ENCODE assay signal across 1 cellular context in genomic region chr20:46363874-46364669, GRCh38.
TF ChIP-seq lines count a peak whose summit lies in the region.

No MANE protein-coding gene starts in this region.

TF ChIP-seq in K562, 482 proteins besides CTCF, POLR2A, EP300 and RAD21 (continued from another document and continues in another):
- TF ChIP-seq, protein P1, sequence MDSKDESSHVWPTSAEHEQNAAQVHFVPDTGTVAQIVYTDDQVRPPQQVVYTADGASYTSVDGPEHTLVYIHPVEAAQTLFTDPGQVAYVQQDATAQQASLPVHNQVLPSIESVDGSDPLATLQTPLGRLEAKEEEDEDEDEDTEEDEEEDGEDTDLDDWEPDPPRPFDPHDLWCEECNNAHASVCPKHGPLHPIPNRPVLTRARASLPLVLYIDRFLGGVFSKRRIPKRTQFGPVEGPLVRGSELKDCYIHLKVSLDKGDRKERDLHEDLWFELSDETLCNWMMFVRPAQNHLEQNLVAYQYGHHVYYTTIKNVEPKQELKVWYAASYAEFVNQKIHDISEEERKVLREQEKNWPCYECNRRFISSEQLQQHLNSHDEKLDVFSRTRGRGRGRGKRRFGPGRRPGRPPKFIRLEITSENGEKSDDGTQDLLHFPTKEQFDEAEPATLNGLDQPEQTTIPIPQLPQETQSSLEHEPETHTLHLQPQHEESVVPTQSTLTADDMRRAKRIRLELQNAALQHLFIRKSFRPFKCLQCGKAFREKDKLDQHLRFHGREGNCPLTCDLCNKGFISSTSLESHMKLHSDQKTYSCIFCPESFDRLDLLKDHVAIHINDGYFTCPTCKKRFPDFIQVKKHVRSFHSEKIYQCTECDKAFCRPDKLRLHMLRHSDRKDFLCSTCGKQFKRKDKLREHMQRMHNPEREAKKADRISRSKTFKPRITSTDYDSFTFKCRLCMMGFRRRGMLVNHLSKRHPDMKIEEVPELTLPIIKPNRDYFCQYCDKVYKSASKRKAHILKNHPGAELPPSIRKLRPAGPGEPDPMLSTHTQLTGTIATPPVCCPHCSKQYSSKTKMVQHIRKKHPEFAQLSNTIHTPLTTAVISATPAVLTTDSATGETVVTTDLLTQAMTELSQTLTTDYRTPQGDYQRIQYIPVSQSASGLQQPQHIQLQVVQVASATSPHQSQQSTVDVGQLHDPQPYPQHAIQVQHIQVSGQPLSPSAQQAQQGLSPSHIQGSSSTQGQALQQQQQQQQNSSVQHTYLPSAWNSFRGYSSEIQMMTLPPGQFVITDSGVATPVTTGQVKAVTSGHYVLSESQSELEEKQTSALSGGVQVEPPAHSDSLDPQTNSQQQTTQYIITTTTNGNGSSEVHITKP (IDR thresholded peaks at IDR 0.05; ENCODE audit: partially characterized antibody) = no peak
- TF ChIP-seq ETV5 (CRISPR knock-in tag; IDR thresholded peaks at IDR 0.05; ENCODE audit: low read depth) (peak; percentile 80), NCOR1 (IDR thresholded peaks at IDR 0.05) (no peak), CHD2 (IDR thresholded peaks at IDR 0.05; ENCODE audit: low read depth, low read length) (no peak), MYBL2 (IDR thresholded peaks at IDR 0.05; ENCODE audit: low read depth) (no peak), MYBL2 (CRISPR knock-in tag; IDR thresholded peaks at IDR 0.05; ENCODE audit: borderline replicate concordance) (no peak), CXXC5 (CRISPR knock-in tag; IDR thresholded peaks at IDR 0.05) (peak; percentile 60), SETDB1 (IDR thresholded peaks at IDR 0.05; ENCODE audit: low read length) (no peak), HCFC1 (IDR thresholded peaks at IDR 0.05; ENCODE audit: low read depth, low read length) (peak; percentile 57), TCFL5 (CRISPR knock-in tag; conservative IDR thresholded peaks at IDR 0.05) (no peak), KAT8 (IDR thresholded peaks at IDR 0.05; ENCODE audit: low read depth) (no peak), SMARCA5 (IDR thresholded peaks at IDR 0.05) (no peak), ZNF239 (CRISPR knock-in tag; IDR thresholded peaks at IDR 0.05) (no peak), ZNF57 (CRISPR knock-in tag; IDR thresholded peaks at IDR 0.05) (no peak), ZNF707 (CRISPR knock-in tag; conservative IDR thresholded peaks at IDR 0.05) (no peak), BCOR (IDR thresholded peaks at IDR 0.05) (no peak), PURB (CRISPR knock-in tag; IDR thresholded peaks at IDR 0.05; ENCODE audit: low read depth) (no peak)
- TF ChIP-seq, protein P2, sequence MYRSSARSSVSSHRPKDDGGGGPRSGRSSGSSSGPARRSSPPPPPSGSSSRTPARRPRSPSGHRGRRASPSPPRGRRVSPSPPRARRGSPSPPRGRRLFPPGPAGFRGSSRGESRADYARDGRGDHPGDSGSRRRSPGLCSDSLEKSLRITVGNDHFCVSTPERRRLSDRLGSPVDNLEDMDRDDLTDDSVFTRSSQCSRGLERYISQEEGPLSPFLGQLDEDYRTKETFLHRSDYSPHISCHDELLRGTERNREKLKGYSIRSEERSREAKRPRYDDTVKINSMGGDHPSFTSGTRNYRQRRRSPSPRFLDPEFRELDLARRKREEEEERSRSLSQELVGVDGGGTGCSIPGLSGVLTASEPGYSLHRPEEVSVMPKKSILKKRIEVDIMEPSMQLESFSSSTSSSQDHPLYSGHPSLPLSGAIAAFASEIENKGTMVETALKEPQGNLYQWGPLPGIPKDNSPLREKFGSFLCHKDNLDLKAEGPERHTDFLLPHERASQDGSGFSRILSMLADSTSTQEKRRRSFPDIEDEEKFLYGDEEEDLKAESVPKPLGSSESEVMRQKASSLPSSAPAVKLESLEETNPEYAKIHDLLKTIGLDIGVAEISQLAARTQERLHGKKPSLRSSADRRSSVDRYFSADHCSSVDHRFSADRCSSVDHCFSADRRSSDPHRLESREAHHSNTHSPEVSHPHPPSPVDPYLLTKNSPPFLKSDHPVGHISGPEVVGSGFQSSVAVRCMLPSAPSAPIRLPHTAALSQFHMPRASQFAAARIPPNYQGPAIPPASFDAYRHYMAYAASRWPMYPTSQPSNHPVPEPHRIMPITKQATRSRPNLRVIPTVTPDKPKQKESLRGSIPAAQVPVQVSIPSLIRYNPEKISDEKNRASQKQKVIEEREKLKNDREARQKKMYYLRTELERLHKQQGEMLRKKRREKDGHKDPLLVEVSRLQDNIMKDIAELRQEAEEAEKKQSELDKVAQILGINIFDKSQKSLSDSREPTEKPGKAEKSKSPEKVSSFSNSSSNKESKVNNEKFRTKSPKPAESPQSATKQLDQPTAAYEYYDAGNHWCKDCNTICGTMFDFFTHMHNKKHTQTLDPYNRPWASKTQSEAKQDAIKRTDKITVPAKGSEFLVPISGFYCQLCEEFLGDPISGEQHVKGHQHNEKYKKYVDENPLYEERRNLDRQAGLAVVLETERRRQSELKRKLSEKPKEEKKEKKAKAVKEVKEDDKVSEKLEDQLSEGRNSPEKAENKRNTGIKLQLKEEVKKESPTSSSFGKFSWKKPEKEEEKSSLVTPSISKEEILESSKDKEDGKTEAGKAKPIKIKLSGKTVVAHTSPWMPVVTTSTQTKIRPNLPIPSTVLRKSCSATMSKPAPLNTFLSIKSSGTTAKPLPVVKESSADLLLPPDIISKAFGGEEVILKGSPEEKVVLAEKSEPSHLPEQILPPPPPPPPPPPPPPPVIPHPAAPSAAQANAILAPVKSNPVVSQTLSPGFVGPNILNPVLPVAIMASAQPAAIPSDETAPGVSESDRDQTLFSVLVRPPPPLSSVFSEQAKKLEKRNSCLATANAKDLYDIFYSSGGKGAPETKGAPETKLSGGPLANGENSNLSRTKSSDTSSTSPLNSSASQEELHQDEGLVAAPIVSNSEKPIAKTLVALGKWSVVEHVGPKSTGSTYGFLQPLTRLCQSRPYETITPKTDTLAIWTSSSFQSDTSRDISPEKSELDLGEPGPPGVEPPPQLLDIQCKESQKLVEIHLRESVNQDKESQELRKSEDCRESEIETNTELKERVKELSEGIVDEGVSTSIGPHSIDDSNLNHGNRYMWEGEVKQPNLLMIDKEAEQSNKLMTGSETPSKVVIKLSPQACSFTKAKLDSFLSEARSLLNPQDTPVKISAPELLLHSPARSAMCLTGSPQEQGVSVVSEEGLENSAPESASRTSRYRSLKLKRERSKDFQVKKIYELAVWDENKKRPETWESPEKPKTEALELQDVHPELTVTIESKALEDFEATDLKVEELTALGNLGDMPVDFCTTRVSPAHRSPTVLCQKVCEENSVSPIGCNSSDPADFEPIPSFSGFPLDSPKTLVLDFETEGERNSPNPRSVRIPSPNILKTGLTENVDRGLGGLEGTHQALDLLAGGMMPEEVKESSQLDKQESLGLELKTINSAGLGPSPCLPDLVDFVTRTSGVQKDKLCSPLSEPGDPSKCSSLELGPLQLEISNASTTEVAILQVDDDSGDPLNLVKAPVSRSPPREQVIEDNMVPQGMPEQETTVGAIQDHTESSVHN (IDR thresholded peaks at IDR 0.05; ENCODE audit: borderline replicate concordance in 1 of 2, low read depth in 1 of 2) = no peak
- TF ChIP-seq, protein P3, sequence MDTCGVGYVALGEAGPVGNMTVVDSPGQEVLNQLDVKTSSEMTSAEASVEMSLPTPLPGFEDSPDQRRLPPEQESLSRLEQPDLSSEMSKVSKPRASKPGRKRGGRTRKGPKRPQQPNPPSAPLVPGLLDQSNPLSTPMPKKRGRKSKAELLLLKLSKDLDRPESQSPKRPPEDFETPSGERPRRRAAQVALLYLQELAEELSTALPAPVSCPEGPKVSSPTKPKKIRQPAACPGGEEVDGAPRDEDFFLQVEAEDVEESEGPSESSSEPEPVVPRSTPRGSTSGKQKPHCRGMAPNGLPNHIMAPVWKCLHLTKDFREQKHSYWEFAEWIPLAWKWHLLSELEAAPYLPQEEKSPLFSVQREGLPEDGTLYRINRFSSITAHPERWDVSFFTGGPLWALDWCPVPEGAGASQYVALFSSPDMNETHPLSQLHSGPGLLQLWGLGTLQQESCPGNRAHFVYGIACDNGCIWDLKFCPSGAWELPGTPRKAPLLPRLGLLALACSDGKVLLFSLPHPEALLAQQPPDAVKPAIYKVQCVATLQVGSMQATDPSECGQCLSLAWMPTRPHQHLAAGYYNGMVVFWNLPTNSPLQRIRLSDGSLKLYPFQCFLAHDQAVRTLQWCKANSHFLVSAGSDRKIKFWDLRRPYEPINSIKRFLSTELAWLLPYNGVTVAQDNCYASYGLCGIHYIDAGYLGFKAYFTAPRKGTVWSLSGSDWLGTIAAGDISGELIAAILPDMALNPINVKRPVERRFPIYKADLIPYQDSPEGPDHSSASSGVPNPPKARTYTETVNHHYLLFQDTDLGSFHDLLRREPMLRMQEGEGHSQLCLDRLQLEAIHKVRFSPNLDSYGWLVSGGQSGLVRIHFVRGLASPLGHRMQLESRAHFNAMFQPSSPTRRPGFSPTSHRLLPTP (IDR thresholded peaks at IDR 0.05; ENCODE audit: borderline replicate concordance, extremely low read depth, insufficient read length) = no peak
- TF ChIP-seq, protein P4, sequence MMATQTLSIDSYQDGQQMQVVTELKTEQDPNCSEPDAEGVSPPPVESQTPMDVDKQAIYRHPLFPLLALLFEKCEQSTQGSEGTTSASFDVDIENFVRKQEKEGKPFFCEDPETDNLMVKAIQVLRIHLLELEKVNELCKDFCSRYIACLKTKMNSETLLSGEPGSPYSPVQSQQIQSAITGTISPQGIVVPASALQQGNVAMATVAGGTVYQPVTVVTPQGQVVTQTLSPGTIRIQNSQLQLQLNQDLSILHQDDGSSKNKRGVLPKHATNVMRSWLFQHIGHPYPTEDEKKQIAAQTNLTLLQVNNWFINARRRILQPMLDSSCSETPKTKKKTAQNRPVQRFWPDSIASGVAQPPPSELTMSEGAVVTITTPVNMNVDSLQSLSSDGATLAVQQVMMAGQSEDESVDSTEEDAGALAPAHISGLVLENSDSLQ (IDR thresholded peaks at IDR 0.05) = peak; percentile 67
- TF ChIP-seq, protein P5, sequence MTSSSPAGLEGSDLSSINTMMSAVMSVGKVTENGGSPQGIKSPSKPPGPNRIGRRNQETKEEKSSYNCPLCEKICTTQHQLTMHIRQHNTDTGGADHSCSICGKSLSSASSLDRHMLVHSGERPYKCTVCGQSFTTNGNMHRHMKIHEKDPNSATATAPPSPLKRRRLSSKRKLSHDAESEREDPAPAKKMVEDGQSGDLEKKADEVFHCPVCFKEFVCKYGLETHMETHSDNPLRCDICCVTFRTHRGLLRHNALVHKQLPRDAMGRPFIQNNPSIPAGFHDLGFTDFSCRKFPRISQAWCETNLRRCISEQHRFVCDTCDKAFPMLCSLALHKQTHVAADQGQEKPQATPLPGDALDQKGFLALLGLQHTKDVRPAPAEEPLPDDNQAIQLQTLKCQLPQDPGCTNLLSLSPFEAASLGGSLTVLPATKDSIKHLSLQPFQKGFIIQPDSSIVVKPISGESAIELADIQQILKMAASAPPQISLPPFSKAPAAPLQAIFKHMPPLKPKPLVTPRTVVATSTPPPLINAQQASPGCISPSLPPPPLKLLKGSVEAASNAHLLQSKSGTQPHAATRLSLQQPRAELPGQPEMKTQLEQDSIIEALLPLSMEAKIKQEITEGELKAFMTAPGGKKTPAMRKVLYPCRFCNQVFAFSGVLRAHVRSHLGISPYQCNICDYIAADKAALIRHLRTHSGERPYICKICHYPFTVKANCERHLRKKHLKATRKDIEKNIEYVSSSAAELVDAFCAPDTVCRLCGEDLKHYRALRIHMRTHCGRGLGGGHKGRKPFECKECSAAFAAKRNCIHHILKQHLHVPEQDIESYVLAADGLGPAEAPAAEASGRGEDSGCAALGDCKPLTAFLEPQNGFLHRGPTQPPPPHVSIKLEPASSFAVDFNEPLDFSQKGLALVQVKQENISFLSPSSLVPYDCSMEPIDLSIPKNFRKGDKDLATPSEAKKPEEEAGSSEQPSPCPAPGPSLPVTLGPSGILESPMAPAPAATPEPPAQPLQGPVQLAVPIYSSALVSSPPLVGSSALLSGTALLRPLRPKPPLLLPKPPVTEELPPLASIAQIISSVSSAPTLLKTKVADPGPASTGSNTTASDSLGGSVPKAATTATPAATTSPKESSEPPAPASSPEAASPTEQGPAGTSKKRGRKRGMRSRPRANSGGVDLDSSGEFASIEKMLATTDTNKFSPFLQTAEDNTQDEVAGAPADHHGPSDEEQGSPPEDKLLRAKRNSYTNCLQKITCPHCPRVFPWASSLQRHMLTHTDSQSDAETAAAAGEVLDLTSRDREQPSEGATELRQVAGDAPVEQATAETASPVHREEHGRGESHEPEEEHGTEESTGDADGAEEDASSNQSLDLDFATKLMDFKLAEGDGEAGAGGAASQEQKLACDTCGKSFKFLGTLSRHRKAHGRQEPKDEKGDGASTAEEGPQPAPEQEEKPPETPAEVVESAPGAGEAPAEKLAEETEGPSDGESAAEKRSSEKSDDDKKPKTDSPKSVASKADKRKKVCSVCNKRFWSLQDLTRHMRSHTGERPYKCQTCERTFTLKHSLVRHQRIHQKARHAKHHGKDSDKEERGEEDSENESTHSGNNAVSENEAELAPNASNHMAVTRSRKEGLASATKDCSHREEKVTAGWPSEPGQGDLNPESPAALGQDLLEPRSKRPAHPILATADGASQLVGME (CRISPR knock-in tag; IDR thresholded peaks at IDR 0.05) = peak; percentile 79; the same call in 1 of the 2 replicates
- TF ChIP-seq, protein P6, sequence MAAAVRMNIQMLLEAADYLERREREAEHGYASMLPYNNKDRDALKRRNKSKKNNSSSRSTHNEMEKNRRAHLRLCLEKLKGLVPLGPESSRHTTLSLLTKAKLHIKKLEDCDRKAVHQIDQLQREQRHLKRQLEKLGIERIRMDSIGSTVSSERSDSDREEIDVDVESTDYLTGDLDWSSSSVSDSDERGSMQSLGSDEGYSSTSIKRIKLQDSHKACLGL (CRISPR knock-in tag; IDR thresholded peaks at IDR 0.05; ENCODE audit: borderline replicate concordance, poor library complexity, severe bottlenecking) = no peak
